ENCODE assay signal across 23 cellular contexts in the genomic region with DNA sequence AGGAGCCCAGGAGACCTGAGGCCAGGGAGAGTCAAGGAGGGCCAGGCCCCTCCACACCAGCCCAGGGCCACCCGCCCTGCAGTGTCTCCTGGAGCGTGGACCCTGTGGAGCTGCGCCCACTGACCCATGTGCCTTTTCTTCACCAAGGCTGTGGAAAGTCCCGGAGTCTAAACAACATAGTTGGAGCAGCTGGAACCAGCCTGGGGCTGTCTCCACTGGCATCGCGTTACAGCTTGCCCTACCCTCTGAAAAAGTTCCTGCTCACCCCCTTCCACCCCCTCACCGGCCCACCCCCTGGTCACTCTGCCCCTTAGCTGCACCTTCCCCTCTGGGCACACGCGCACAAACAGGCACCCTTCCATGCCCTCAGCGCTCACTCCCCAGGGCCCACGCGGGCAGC.
"Had no signal": no experiment of that assay in that cellular context is flagged by ENCODE, and none has a peak within 500 bp of the region (broad histone marks: within the 10 kb centered on the region; RNA-seq: fewer than 3 reads in every experiment).

No MANE protein-coding gene starts in this region.

- H3K4me1 ChIP-seq: adrenal gland, ascending aorta, esophagus muscularis mucosa, right lobe of liver had no signal

- H3K4me3 Mint-ChIP-seq: activated CD8-positive, alpha-beta T cell treated with anti-CD3 and anti-CD28 coated beads for 36 hours; activated naive CD8-positive, alpha-beta T cell; brain; endodermal cell; memory B cell; natural killer cell; WTC11 had no signal

- H3K27me3 Mint-ChIP-seq: activated CD8-positive, alpha-beta T cell treated with anti-CD3 and anti-CD28 coated beads for 36 hours; activated naive CD8-positive, alpha-beta T cell; memory B cell had no signal

- H3K36me3 Mint-ChIP-seq: natural killer cell had no signal

- H3K4me3 ChIP-seq: adrenal gland, ascending aorta, esophagus muscularis mucosa, right lobe of liver, thoracic aorta had no signal

- DNase-seq: activated CD4-positive, alpha-beta T cell treated with anti-CD3 and anti-CD28 coated beads for 1 hour; activated CD4-positive, alpha-beta T cell treated with anti-CD3 and anti-CD28 coated beads, Interleukin-2, amount 50 U/mL, for 1 hour; activated CD8-positive, alpha-beta T cell treated with anti-CD3 and anti-CD28 coated beads for 36 hours; activated effector memory CD4-positive, alpha-beta T cell treated with Interleukin-2 at 50 U/mL for 16 hours; activated naive CD4-positive, alpha-beta T cell treated with Interleukin-2 at 50 U/mL for 16 hours; adrenal gland; endodermal cell; left colon; midbrain; natural killer cell; right lobe of liver; stimulated activated CD4-positive, alpha-beta T cell treated with anti-CD3 and anti-CD28 coated beads, Interleukin-12 subunit alpha, Interleukin-12 subunit beta, amount 100 ng/mL, for 4 hours; stimulated activated CD4-positive, alpha-beta T cell treated with anti-CD3 and anti-CD28 coated beads, Interleukin-4, amount 100 ng/mL, for 1 hour; stimulated activated naive CD8-positive, alpha-beta T cell treated with anti-CD3 and anti-CD28 coated beads, Interleukin-15, Interleukin-2, amounts not matched to agents 100 U/mL and 50 U/mL, for 24 hours; T-helper 2 cell; trophoblast cell had no signal

- H3K27ac Mint-ChIP-seq: activated CD8-positive, alpha-beta T cell treated with anti-CD3 and anti-CD28 coated beads for 36 hours; activated naive CD8-positive, alpha-beta T cell; endodermal cell; memory B cell; natural killer cell; WTC11 had no signal

- H3K4me1 Mint-ChIP-seq: endodermal cell, memory B cell, natural killer cell had no signal

- H3K9me3 Mint-ChIP-seq: activated CD8-positive, alpha-beta T cell treated with anti-CD3 and anti-CD28 coated beads for 36 hours; endodermal cell; memory B cell; natural killer cell had no signal

- H3K36me3 ChIP-seq: right lobe of liver had no signal

- H3K9me3 ChIP-seq: adrenal gland, ascending aorta, right lobe of liver, thoracic aorta had no signal

- H3K27me3 ChIP-seq: adrenal gland, ascending aorta, esophagus muscularis mucosa, right lobe of liver had no signal

- ATAC-seq: activated CD8-positive, alpha-beta T cell treated with anti-CD3 and anti-CD28 coated beads for 36 hours; left colon; natural killer cell; right lobe of liver; stimulated activated naive CD8-positive, alpha-beta T cell treated with anti-CD3 and anti-CD28 coated beads, Interleukin-15, Interleukin-2, amounts not matched to agents 100 U/mL and 50 U/mL, for 24 hours had no signal

- H3K27ac ChIP-seq: ascending aorta, esophagus muscularis mucosa, right lobe of liver, thoracic aorta had no signal
